1 cellular context compared by ENCODE assay signal in genomic region chr11:561148-562003, GRCh38.
A peak's percentile ranks its signal among the peaks of the same experiment; 100 is the strongest.
TF ChIP-seq lines count a peak whose summit lies in the region.

No MANE protein-coding gene starts in this region.

TF ChIP-seq in HepG2, 621 proteins besides CTCF, POLR2A, EP300 and RAD21 (continued from another document and continues in another):
- TF ChIP-seq DZIP1 (CRISPR knock-in tag; IDR thresholded peaks at IDR 0.05) (no peak), ZSCAN25 (CRISPR knock-in tag; IDR thresholded peaks at IDR 0.05) (no peak), XRCC5 (optimal IDR thresholded peaks at IDR 0.05; ENCODE audit: low read length) (no peak), GATAD2A (CRISPR knock-in tag; IDR thresholded peaks at IDR 0.05) (peak; percentile 58), ESRRA (CRISPR knock-in tag; IDR thresholded peaks at IDR 0.05; ENCODE audit: low read depth) (no peak), ZNF30 (CRISPR knock-in tag; IDR thresholded peaks at IDR 0.05) (no peak), ZNF75D (CRISPR knock-in tag; IDR thresholded peaks at IDR 0.05; ENCODE audit: borderline replicate concordance) (no peak), REL (CRISPR knock-in tag; conservative IDR thresholded peaks at IDR 0.05) (no peak), NR2F2 (IDR thresholded peaks at IDR 0.05; ENCODE audit: borderline replicate concordance, low read depth) (no peak), ZFP1 (CRISPR knock-in tag; IDR thresholded peaks at IDR 0.05) (no peak), ZNF124 (CRISPR knock-in tag; IDR thresholded peaks at IDR 0.05) (0 out of 2 replicates have a peak, but pooled peaks have one; percentile 70), HMGXB4 (CRISPR knock-in tag; IDR thresholded peaks at IDR 0.05; ENCODE audit: borderline replicate concordance in 1 of 2, low read depth in 1 of 2) (peak in 1 of 2 experiments; percentile 42; a peak in 2 of 4 replicates), IKZF5 (CRISPR knock-in tag; IDR thresholded peaks at IDR 0.05) (peak; percentile 66; the same call in 1 of the 2 replicates), RFX1 (IDR thresholded peaks at IDR 0.05) (no peak), ZNF460 (CRISPR knock-in tag; IDR thresholded peaks at IDR 0.05; ENCODE audit: borderline replicate concordance) (no peak), ZNF484 (CRISPR knock-in tag; IDR thresholded peaks at IDR 0.05; ENCODE audit: borderline replicate concordance, low read depth) (no peak), MYPOP (CRISPR knock-in tag; IDR thresholded peaks at IDR 0.05) (peak; percentile 26; the same call in 1 of the 2 replicates), GATAD1 (CRISPR knock-in tag; IDR thresholded peaks at IDR 0.05) (0 out of 2 replicates have a peak, but pooled peaks have one; percentile 61), ZNF749 (CRISPR knock-in tag; IDR thresholded peaks at IDR 0.05; ENCODE audit: borderline replicate concordance) (no peak), GABPA (IDR thresholded peaks at IDR 0.05; ENCODE audit: low read depth, low read length) (no peak), GABPA (CRISPR knock-in tag; IDR thresholded peaks at IDR 0.05; ENCODE audit: low read depth) (peak; percentile 73), PCBP2 (optimal IDR thresholded peaks at IDR 0.05; ENCODE audit: low read depth, low read length, poor library complexity, severe bottlenecking) (no peak), ZNF337 (CRISPR knock-in tag; IDR thresholded peaks at IDR 0.05; ENCODE audit: borderline replicate concordance, low read depth) (no peak), NFIC (IDR thresholded peaks at IDR 0.05; ENCODE audit: low read length) (no peak), CENPX (CRISPR knock-in tag; IDR thresholded peaks at IDR 0.05) (no peak), MED8 (CRISPR knock-in tag; IDR thresholded peaks at IDR 0.05; ENCODE audit: insufficient replicate concordance) (no peak), ZNF256 (CRISPR knock-in tag; conservative IDR thresholded peaks at IDR 0.05) (no peak), RFX3 (CRISPR knock-in tag; IDR thresholded peaks at IDR 0.05) (no peak), MTF1 (CRISPR knock-in tag; IDR thresholded peaks at IDR 0.05) (no peak), ZNF766 (CRISPR knock-in tag; IDR thresholded peaks at IDR 0.05; ENCODE audit: borderline replicate concordance) (no peak), TCF7 (IDR thresholded peaks at IDR 0.05; ENCODE audit: low read depth) (no peak), ZSCAN30 (CRISPR knock-in tag; IDR thresholded peaks at IDR 0.05) (no peak), PTBP1 (IDR thresholded peaks at IDR 0.05; ENCODE audit: low read depth, low read length, poor library complexity, severe bottlenecking) (no peak)
- TF ChIP-seq, protein P1, sequence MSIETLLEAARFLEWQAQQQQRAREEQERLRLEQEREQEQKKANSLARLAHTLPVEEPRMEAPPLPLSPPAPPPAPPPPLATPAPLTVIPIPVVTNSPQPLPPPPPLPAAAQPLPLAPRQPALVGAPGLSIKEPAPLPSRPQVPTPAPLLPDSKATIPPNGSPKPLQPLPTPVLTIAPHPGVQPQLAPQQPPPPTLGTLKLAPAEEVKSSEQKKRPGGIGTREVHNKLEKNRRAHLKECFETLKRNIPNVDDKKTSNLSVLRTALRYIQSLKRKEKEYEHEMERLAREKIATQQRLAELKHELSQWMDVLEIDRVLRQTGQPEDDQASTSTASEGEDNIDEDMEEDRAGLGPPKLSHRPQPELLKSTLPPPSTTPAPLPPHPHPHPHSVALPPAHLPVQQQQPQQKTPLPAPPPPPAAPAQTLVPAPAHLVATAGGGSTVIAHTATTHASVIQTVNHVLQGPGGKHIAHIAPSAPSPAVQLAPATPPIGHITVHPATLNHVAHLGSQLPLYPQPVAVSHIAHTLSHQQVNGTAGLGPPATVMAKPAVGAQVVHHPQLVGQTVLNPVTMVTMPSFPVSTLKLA (IDR thresholded peaks at IDR 0.05), result no peak
- TF ChIP-seq, protein P2, sequence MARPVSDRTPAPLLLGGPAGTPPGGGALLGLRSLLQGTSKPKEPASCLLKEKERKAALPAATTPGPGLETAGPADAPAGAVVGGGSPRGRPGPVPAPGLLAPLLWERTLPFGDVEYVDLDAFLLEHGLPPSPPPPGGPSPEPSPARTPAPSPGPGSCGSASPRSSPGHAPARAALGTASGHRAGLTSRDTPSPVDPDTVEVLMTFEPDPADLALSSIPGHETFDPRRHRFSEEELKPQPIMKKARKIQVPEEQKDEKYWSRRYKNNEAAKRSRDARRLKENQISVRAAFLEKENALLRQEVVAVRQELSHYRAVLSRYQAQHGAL (CRISPR knock-in tag; IDR thresholded peaks at IDR 0.05; ENCODE audit: not compliant biosample characterization), result no peak
- TF ChIP-seq, protein P3, sequence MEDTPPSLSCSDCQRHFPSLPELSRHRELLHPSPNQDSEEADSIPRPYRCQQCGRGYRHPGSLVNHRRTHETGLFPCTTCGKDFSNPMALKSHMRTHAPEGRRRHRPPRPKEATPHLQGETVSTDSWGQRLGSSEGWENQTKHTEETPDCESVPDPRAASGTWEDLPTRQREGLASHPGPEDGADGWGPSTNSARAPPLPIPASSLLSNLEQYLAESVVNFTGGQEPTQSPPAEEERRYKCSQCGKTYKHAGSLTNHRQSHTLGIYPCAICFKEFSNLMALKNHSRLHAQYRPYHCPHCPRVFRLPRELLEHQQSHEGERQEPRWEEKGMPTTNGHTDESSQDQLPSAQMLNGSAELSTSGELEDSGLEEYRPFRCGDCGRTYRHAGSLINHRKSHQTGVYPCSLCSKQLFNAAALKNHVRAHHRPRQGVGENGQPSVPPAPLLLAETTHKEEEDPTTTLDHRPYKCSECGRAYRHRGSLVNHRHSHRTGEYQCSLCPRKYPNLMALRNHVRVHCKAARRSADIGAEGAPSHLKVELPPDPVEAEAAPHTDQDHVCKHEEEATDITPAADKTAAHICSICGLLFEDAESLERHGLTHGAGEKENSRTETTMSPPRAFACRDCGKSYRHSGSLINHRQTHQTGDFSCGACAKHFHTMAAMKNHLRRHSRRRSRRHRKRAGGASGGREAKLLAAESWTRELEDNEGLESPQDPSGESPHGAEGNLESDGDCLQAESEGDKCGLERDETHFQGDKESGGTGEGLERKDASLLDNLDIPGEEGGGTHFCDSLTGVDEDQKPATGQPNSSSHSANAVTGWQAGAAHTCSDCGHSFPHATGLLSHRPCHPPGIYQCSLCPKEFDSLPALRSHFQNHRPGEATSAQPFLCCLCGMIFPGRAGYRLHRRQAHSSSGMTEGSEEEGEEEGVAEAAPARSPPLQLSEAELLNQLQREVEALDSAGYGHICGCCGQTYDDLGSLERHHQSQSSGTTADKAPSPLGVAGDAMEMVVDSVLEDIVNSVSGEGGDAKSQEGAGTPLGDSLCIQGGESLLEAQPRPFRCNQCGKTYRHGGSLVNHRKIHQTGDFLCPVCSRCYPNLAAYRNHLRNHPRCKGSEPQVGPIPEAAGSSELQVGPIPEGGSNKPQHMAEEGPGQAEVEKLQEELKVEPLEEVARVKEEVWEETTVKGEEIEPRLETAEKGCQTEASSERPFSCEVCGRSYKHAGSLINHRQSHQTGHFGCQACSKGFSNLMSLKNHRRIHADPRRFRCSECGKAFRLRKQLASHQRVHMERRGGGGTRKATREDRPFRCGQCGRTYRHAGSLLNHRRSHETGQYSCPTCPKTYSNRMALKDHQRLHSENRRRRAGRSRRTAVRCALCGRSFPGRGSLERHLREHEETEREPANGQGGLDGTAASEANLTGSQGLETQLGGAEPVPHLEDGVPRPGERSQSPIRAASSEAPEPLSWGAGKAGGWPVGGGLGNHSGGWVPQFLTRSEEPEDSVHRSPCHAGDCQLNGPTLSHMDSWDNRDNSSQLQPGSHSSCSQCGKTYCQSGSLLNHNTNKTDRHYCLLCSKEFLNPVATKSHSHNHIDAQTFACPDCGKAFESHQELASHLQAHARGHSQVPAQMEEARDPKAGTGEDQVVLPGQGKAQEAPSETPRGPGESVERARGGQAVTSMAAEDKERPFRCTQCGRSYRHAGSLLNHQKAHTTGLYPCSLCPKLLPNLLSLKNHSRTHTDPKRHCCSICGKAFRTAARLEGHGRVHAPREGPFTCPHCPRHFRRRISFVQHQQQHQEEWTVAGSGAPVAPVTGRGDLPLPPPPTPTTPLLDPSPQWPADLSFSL (CRISPR knock-in tag; IDR thresholded peaks at IDR 0.05), result no peak
- TF ChIP-seq, protein P4, sequence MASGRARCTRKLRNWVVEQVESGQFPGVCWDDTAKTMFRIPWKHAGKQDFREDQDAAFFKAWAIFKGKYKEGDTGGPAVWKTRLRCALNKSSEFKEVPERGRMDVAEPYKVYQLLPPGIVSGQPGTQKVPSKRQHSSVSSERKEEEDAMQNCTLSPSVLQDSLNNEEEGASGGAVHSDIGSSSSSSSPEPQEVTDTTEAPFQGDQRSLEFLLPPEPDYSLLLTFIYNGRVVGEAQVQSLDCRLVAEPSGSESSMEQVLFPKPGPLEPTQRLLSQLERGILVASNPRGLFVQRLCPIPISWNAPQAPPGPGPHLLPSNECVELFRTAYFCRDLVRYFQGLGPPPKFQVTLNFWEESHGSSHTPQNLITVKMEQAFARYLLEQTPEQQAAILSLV (CRISPR knock-in tag; IDR thresholded peaks at IDR 0.05; ENCODE audit: borderline replicate concordance), result peak; percentile 28; the same call in 1 of the 2 replicates
- TF ChIP-seq, protein P5, sequence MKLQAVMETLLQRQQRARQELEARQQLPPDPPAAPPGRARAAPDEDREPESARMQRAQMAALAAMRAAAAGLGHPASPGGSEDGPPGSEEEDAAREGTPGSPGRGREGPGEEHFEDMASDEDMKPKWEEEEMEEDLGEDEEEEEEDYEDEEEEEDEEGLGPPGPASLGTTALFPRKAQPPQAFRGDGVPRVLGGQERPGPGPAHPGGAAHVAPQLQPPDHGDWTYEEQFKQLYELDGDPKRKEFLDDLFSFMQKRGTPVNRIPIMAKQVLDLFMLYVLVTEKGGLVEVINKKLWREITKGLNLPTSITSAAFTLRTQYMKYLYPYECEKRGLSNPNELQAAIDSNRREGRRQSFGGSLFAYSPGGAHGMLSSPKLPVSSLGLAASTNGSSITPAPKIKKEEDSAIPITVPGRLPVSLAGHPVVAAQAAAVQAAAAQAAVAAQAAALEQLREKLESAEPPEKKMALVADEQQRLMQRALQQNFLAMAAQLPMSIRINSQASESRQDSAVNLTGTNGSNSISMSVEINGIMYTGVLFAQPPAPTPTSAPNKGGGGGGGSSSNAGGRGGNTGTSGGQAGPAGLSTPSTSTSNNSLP (IDR thresholded peaks at IDR 0.05; ENCODE audit: low read depth, low read length), result no peak
- TF ChIP-seq, protein P6, sequence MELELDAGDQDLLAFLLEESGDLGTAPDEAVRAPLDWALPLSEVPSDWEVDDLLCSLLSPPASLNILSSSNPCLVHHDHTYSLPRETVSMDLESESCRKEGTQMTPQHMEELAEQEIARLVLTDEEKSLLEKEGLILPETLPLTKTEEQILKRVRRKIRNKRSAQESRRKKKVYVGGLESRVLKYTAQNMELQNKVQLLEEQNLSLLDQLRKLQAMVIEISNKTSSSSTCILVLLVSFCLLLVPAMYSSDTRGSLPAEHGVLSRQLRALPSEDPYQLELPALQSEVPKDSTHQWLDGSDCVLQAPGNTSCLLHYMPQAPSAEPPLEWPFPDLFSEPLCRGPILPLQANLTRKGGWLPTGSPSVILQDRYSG (CRISPR knock-in tag; IDR thresholded peaks at IDR 0.05), result no peak
- TF ChIP-seq, protein P7, sequence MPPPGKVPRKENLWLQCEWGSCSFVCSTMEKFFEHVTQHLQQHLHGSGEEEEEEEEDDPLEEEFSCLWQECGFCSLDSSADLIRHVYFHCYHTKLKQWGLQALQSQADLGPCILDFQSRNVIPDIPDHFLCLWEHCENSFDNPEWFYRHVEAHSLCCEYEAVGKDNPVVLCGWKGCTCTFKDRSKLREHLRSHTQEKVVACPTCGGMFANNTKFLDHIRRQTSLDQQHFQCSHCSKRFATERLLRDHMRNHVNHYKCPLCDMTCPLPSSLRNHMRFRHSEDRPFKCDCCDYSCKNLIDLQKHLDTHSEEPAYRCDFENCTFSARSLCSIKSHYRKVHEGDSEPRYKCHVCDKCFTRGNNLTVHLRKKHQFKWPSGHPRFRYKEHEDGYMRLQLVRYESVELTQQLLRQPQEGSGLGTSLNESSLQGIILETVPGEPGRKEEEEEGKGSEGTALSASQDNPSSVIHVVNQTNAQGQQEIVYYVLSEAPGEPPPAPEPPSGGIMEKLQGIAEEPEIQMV (CRISPR knock-in tag; IDR thresholded peaks at IDR 0.05; ENCODE audit: low read depth), result no peak
